24 cellular contexts compared by ENCODE assay signal in the genomic region with DNA sequence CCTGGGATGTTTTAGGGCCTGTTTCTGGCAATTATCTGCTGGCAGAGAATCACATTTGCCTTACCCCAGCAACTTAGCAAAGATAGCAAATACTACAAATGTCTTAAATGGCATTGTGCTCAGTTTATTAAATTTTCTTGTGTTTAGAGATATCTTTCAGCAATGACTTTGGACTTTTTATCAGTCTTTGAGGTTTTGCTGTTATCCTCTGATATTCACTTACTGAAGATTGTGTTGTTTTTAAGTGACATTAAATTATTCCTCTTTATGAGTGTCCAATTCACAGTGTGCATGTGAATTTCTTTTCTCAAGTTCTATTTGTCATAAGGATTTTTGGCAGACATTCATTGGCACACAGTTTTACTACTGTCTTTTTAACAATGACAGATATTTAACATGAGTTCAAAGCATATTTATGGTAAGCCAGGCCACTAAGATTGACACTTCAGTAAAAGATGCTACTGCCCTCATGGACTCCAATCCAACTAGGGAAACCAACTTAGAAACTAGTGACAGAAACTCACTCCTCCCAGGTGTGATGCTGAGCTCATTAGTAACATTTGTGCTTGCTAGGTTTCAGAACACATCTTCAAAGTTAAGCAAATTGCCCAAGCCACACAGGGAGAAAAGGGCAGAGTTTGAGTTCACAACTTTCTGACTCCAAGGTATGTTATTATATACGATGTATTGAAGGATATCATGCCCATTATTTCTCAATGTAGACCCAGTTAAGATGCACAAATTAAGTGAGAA.
"Had no signal": no experiment of that assay in that cellular context is flagged by ENCODE, and none has a peak within 500 bp of the region (broad histone marks: within the 10 kb centered on the region; RNA-seq: fewer than 3 reads in every experiment).

No MANE protein-coding gene starts in this region.

- ATAC-seq: gastrocnemius medialis, left lung, lower lobe of right lung, natural killer cell, pancreas, right cardiac atrium had no signal

- H3K27ac Mint-ChIP-seq: endodermal cell, memory B cell, mesothelial cell of epicardium, natural killer cell, neural progenitor cell, progenitor cell of endocrine pancreas had no signal

- H3K27me3 ChIP-seq: gastrocnemius medialis, heart right ventricle, left lung, neural progenitor cell, pancreas, stomach, transverse colon had no signal

- H3K27me3 Mint-ChIP-seq: memory B cell, progenitor cell of endocrine pancreas had no signal

- H2AFZ ChIP-seq: neural progenitor cell had no signal

- H3K36me3 Mint-ChIP-seq: memory B cell, natural killer cell, neural progenitor cell had no signal

- H3K4me1 ChIP-seq: gastrocnemius medialis, heart right ventricle, left lung, lower lobe of right lung, neural progenitor cell, pancreas, stomach had no signal

- H3K4me3 ChIP-seq: coronary artery, gastrocnemius medialis, heart right ventricle, left lung, lower lobe of right lung, neural progenitor cell, pancreas, stomach, thoracic aorta, transverse colon had no signal

- H3K36me3 ChIP-seq: gastrocnemius medialis, heart right ventricle, left lung, lower lobe of right lung, neural progenitor cell, pancreas, stomach, thoracic aorta, transverse colon had no signal

- H3K4me2 ChIP-seq: neural progenitor cell had no signal

- H3K4me1 Mint-ChIP-seq: endodermal cell, memory B cell, natural killer cell, neural progenitor cell had no signal

- H3K4me3 Mint-ChIP-seq: endodermal cell, memory B cell, mesothelial cell of epicardium, natural killer cell, neural progenitor cell had no signal

- H3K9ac ChIP-seq: neural progenitor cell had no signal

- DNase-seq: effector CD4-positive, alpha-beta T cell; endodermal cell; gastrocnemius medialis; heart right ventricle; islet precursor cell; left lung; lower lobe of right lung; natural killer cell; nucleus accumbens; pancreas; right cardiac atrium; small intestine; stimulated activated CD4-positive, alpha-beta T cell treated with anti-CD3 and anti-CD28 coated beads, Interleukin-12 subunit alpha, Interleukin-12 subunit beta, amount 100 ng/mL, for 4 hours; stimulated activated naive CD4-positive, alpha-beta T cell; stomach; substantia nigra; transverse colon had no signal

- H3K27ac ChIP-seq: coronary artery, gastrocnemius medialis, left lung, lower lobe of right lung, neural progenitor cell, pancreas, thoracic aorta, transverse colon had no signal

- H3K9me3 ChIP-seq: gastrocnemius medialis, pancreas, thoracic aorta, transverse colon had no signal

- FAIRE-seq: endothelial cell of umbilical vein, pancreas, small intestine had no signal

- H3K9me3 Mint-ChIP-seq: endodermal cell, neural progenitor cell had no signal
